Comparison of ENCODE assay signal across 9 cellular contexts in the genomic region with DNA sequence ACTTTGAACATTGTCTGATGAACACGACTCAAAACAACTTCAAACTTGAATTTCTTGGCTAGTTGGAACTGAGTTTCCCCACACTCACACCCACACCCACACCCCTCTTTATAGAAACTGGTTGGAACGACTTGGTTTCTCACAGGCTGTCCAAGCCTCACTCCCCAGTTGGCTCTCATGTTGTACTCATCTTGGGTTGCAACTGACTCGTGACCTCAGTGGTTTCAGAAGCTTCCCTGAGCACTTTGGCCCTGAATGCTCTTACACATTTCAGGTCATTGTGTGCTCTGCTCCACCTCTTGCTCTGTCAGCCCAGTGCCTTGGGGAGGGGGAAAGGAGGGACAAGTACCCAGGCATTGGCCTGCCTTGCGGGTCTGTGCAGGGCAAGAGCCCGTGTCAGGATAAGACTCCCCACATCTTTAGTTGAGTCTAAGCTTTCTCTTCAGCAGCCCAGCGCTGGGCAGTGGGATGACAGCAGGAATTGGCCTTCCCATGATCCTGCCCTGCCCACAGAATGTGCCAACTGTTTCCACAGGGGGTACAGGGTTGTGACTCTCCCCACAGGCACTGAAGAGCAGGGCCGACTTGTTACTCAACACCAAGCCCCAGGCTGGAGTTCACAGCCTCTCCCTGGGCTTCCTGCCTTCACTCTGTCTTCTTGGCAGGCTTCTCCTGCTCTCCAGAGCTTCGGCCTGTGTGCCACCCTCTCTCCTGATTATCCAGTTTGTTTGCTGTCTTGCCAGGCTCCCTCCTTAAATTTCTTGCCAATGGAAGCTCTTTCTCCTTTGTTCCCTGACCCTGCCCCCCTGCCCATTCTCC.
DNase-seq lines count a peak whose midpoint lies in the region; ATAC-seq and TF ChIP-seq lines count a peak whose summit lies in the region.
"Had no signal": no experiment of that assay in that cellular context is flagged by ENCODE, and none has a peak within 500 bp of the region (broad histone marks: within the 10 kb centered on the region; RNA-seq: fewer than 3 reads in every experiment).

No MANE protein-coding gene starts in this region.

- peak overlapping the region; percentile 24 for H2AFZ ChIP-seq in ACC112 (ENCODE audit: low read length, unreplicated experiment)

- H3K36me3 ChIP-seq in ACC112 (ENCODE audit: insufficient read depth, low read length), result no peaks in the 10 kb centered on the region
- H3K36me3 ChIP-seq: cardiac muscle cell had no signal

- H3K4me3 ChIP-seq in ACC112 (ENCODE audit: low read depth, low read length) (no peak overlapping the region), fibroblast of the aortic adventitia (ENCODE audit: low read depth, low read length) (no peak overlapping the region), skin epidermis (no peak overlapping the region)
- H3K4me3 ChIP-seq: cardiac muscle cell had no signal

- peak; percentile 25 for DNase-seq in T1000 (lab: John Stamatoyannopoulos, UW)
- DNase-seq in fibroblast of the aortic adventitia (ENCODE audit: low read depth), result peak; percentile 82
- no peak for DNase-seq in DMS 273 (lab: John Stamatoyannopoulos, UW; ENCODE audit: unreplicated experiment)

- H3K27ac ChIP-seq in ACC112 (ENCODE audit: low read depth, low read length), result peak overlapping the region; percentile 53
- H3K27ac ChIP-seq in skin epidermis, result peak overlapping the region in 19 of 21 experiments; percentile 43 to 87 (median 76)
- H3K27ac ChIP-seq: cardiac muscle cell had no signal

- ATAC-seq in GM19372 (IDR thresholded peaks at IDR 0.05; ENCODE audit: low read depth, unreplicated experiment) (peak; percentile 73), HG03139 (IDR thresholded peaks at IDR 0.05; ENCODE audit: unreplicated experiment) (no peak), HG02678 (IDR thresholded peaks at IDR 0.05; ENCODE audit: unreplicated experiment) (no peak)

- peaks cover 15% of the 10 kb centered on the region for H3K4me1 ChIP-seq in ACC112 (ENCODE audit: control insufficient read depth, insufficient read depth, low read length, unreplicated experiment)

- no peaks in the 10 kb centered on the region for H3K79me2 ChIP-seq in ACC112 (ENCODE audit: control insufficient read depth, insufficient read depth, low read length, unreplicated experiment)

- TF ChIP-seq CTCF in fibroblast of the aortic adventitia (IDR thresholded peaks at IDR 0.05; ENCODE audit: insufficient read depth, low read length), result no peak

- no peaks in the 10 kb centered on the region for H3K27me3 ChIP-seq in ACC112 (ENCODE audit: insufficient read depth, low read length)
